1 cellular context compared by ENCODE assay signal in the genomic region with DNA sequence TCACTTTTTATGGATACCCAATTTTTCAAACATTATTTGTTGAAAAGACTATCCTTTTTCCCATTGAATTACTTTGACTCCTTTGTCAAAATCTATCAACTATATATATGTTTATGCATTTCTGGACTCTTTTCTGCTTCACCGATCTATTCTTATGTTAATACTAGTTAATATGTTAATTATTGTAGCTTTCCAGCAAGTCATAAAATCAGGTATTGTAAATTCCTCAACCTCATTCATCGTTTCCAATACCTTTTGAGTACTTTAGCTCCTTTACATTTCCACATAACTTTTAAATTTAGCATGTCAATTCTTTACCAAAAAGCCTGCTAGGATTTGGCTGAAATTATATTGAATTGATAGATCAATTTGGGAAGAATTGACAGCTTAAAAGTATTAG.
TF ChIP-seq lines count a peak whose summit lies in the region.

No MANE protein-coding gene starts in this region.

TF ChIP-seq in GM23338, 12 proteins besides CTCF, POLR2A, EP300 and RAD21 (continued from another document):
- TF ChIP-seq, protein P1, sequence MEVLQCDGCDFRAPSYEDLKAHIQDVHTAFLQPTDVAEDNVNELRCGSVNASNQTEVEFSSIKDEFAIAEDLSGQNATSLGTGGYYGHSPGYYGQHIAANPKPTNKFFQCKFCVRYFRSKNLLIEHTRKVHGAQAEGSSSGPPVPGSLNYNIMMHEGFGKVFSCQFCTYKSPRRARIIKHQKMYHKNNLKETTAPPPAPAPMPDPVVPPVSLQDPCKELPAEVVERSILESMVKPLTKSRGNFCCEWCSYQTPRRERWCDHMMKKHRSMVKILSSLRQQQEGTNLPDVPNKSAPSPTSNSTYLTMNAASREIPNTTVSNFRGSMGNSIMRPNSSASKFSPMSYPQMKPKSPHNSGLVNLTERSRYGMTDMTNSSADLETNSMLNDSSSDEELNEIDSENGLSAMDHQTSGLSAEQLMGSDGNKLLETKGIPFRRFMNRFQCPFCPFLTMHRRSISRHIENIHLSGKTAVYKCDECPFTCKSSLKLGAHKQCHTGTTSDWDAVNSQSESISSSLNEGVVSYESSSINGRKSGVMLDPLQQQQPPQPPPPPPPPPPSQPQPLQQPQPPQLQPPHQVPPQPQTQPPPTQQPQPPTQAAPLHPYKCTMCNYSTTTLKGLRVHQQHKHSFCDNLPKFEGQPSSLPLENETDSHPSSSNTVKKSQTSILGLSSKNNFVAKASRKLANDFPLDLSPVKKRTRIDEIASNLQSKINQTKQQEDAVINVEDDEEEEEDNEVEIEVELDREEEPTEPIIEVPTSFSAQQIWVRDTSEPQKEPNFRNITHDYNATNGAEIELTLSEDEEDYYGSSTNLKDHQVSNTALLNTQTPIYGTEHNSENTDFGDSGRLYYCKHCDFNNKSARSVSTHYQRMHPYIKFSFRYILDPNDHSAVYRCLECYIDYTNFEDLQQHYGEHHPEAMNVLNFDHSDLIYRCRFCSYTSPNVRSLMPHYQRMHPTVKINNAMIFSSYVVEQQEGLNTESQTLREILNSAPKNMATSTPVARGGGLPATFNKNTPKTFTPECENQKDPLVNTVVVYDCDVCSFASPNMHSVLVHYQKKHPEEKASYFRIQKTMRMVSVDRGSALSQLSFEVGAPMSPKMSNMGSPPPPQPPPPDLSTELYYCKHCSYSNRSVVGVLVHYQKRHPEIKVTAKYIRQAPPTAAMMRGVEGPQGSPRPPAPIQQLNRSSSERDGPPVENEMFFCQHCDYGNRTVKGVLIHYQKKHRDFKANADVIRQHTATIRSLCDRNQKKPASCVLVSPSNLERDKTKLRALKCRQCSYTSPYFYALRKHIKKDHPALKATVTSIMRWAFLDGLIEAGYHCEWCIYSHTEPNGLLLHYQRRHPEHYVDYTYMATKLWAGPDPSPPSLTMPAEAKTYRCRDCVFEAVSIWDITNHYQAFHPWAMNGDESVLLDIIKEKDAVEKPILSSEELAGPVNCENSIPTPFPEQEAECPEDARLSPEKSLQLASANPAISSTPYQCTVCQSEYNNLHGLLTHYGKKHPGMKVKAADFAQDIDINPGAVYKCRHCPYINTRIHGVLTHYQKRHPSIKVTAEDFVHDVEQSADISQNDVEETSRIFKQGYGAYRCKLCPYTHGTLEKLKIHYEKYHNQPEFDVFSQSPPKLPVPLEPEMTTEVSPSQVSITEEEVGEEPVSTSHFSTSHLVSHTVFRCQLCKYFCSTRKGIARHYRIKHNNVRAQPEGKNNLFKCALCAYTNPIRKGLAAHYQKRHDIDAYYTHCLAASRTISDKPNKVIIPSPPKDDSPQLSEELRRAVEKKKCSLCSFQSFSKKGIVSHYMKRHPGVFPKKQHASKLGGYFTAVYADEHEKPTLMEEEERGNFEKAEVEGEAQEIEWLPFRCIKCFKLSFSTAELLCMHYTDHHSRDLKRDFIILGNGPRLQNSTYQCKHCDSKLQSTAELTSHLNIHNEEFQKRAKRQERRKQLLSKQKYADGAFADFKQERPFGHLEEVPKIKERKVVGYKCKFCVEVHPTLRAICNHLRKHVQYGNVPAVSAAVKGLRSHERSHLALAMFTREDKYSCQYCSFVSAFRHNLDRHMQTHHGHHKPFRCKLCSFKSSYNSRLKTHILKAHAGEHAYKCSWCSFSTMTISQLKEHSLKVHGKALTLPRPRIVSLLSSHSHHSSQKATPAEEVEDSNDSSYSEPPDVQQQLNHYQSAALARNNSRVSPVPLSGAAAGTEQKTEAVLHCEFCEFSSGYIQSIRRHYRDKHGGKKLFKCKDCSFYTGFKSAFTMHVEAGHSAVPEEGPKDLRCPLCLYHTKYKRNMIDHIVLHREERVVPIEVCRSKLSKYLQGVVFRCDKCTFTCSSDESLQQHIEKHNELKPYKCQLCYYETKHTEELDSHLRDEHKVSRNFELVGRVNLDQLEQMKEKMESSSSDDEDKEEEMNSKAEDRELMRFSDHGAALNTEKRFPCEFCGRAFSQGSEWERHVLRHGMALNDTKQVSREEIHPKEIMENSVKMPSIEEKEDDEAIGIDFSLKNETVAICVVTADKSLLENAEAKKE (CRISPR knock-in tag; IDR thresholded peaks at IDR 0.05): no peak
- TF ChIP-seq, protein P2, sequence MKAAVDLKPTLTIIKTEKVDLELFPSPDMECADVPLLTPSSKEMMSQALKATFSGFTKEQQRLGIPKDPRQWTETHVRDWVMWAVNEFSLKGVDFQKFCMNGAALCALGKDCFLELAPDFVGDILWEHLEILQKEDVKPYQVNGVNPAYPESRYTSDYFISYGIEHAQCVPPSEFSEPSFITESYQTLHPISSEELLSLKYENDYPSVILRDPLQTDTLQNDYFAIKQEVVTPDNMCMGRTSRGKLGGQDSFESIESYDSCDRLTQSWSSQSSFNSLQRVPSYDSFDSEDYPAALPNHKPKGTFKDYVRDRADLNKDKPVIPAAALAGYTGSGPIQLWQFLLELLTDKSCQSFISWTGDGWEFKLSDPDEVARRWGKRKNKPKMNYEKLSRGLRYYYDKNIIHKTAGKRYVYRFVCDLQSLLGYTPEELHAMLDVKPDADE (IDR thresholded peaks at IDR 0.05): no peak
